ENCODE assay signal across 21 cellular contexts in the genomic region with DNA sequence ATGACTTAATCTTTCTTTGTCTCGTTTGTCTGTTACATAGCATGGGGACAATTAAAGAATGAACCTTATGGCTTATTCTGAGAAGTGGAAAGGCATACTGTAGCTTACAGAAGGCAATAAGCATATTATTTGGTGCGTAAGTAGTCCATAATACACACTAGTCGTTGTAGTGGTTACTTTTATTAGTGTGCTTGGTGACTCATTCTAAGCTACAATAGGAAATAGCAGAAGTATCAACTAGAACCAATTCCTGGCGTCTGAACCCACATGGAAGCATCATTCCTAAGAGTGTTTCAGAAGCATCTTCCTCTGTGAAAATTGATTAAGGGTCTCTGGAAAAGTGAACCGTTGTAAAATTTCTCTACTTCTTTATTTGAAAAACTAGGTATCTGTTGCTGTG.
DNase-seq lines count a peak whose midpoint lies in the region; ATAC-seq, FAIRE-seq and TF ChIP-seq lines count a peak whose summit lies in the region.
"Had no signal": no experiment of that assay in that cellular context is flagged by ENCODE, and none has a peak within 500 bp of the region (broad histone marks: within the 10 kb centered on the region; RNA-seq: fewer than 3 reads in every experiment).

No MANE protein-coding gene starts in this region.

- H3K27ac ChIP-seq in PC-3 (ENCODE audit: low read length) (no peak overlapping the region), astrocyte (ENCODE audit: low read depth, low read length) (peak overlapping the region; percentile 45), neural cell (ENCODE audit: low read length) (peak overlapping the region; percentile 86), esophagus muscularis mucosa (replicated peaks in 1 of 4) (no peak overlapping the region)
- H3K27ac ChIP-seq: GM23248 had no signal

- H3K79me2 ChIP-seq in PC-3 (ENCODE audit: low read length) (no peaks in the 10 kb centered on the region), astrocyte (ENCODE audit: insufficient read depth, low read length) (no peaks in the 10 kb centered on the region), neural cell (replicated peaks; ENCODE audit: insufficient read depth, low read length) (no peaks in the 10 kb centered on the region)

- BruUV-seq in PC-3 (replicated peaks; lab: Mats Ljungman, UMichigan): no TSS peak

- POLR2A ChIA-PET in PC-3 (lab: Charles Lee; ENCODE audit: unreplicated experiment): no interaction called here

- no peak overlapping the region for H3K4me3 ChIP-seq in PC-3 (ENCODE audit: low read length)
- peak overlapping the region; percentile 9 for H3K4me3 ChIP-seq in astrocyte (ENCODE audit: insufficient read depth, low read depth, low read length)
- H3K4me3 ChIP-seq in neural cell (ENCODE audit: low read length): peak overlapping the region; percentile 30
- H3K4me3 ChIP-seq in esophagus muscularis mucosa: no peak overlapping the region
- H3K4me3 ChIP-seq: GM23248, HAP-1 had no signal

- no peak for TF ChIP-seq CTCF in PC-3 (conservative IDR thresholded peaks at IDR 0.05; ENCODE audit: low read depth, low read length)
- no peak for TF ChIP-seq CTCF in astrocyte (IDR thresholded peaks at IDR 0.05; ENCODE audit: insufficient read depth, low read depth, low read length)
- no peak for TF ChIP-seq CTCF in neural cell (IDR thresholded peaks at IDR 0.05; ENCODE audit: poor library complexity, severe bottlenecking)
- no peak for TF ChIP-seq CTCF in esophagus muscularis mucosa (IDR thresholded peaks at IDR 0.05)

- H3F3A ChIP-seq in PC-3 (ENCODE audit: low read length, unreplicated experiment) (no peaks in the 10 kb centered on the region), neural cell (ENCODE audit: insufficient read depth, low read length, poor library complexity, severe bottlenecking) (peaks cover 11% of the 10 kb centered on the region)

- H3K27ac Mint-ChIP-seq in astrocyte (ENCODE audit: unreplicated experiment): no peak overlapping the region
- H3K27ac Mint-ChIP-seq: CD4-positive, CD25-positive, alpha-beta regulatory T cell; CD8-positive, alpha-beta memory T cell had no signal

- no peak for TF ChIP-seq EP300 in neural cell (conservative IDR thresholded peaks at IDR 0.05; ENCODE audit: poor library complexity, severe bottlenecking)
- TF ChIP-seq EP300 in esophagus muscularis mucosa (IDR thresholded peaks at IDR 0.05): no peak

- H3K9me3 ChIP-seq in PC-3 (ENCODE audit: low read length) (no peaks in the 10 kb centered on the region), astrocyte (ENCODE audit: insufficient read depth, low read depth, low read length) (no peaks in the 10 kb centered on the region), neural cell (ENCODE audit: low read length) (no peaks in the 10 kb centered on the region), esophagus muscularis mucosa (no peaks in the 10 kb centered on the region)
- H3K9me3 ChIP-seq: BE2C, HAP-1 had no signal

- CTCF ChIA-PET in PC-3 (lab: Charles Lee): no interaction called here

- 79% methylated on average over 5 of the region's 5 CpGs for WGBS in esophagus muscularis mucosa

- H3K4me2 ChIP-seq in PC-3 (ENCODE audit: low read length) (no peak overlapping the region), astrocyte (ENCODE audit: low read length) (peak overlapping the region; percentile 66), neural cell (ENCODE audit: low read length) (no peak overlapping the region)

- H3K27me3 Mint-ChIP-seq in astrocyte (ENCODE audit: low read depth, unreplicated experiment): peaks cover 13% of the 10 kb centered on the region
- H3K27me3 Mint-ChIP-seq: CD4-positive, CD25-positive, alpha-beta regulatory T cell had no signal

- H3K9ac ChIP-seq in PC-3 (ENCODE audit: low read length) (no peak overlapping the region), astrocyte (ENCODE audit: low read length) (peak overlapping the region; percentile 20), neural cell (ENCODE audit: low read length) (peak overlapping the region; percentile 17)
- H3K9ac ChIP-seq: GM23248 had no signal

- no peak overlapping the region for H3K4me3 Mint-ChIP-seq in astrocyte (ENCODE audit: unreplicated experiment)
- H3K4me3 Mint-ChIP-seq: CD4-positive, CD25-positive, alpha-beta regulatory T cell; CD8-positive, alpha-beta memory T cell had no signal

- FAIRE-seq in astrocyte (lab: Jason Lieb, UNC): no peak
- FAIRE-seq: A204.1, GM12892, GM18507 had no signal

- H2AFZ ChIP-seq in PC-3 (ENCODE audit: low read length) (no peak overlapping the region), astrocyte (ENCODE audit: low read depth, low read length) (peak overlapping the region; percentile 3), neural cell (ENCODE audit: low read depth, low read length) (no peak overlapping the region)
- H2AFZ ChIP-seq: GM23248 had no signal

- H4K20me1 ChIP-seq in PC-3 (ENCODE audit: low read length) (no peaks in the 10 kb centered on the region), astrocyte (ENCODE audit: insufficient read depth, low read length) (no peaks in the 10 kb centered on the region), neural cell (ENCODE audit: insufficient read depth) (no peaks in the 10 kb centered on the region)

- H3K27me3 ChIP-seq in PC-3 (ENCODE audit: low read length): no peaks in the 10 kb centered on the region
- no peaks in the 10 kb centered on the region for H3K27me3 ChIP-seq in astrocyte (ENCODE audit: insufficient read depth, low read length)
- no peaks in the 10 kb centered on the region for H3K27me3 ChIP-seq in neural cell (ENCODE audit: insufficient read depth, low read depth, low read length)
- H3K27me3 ChIP-seq in esophagus muscularis mucosa: peaks cover 0 to 4% (median 0%) of the 10 kb centered on the region in 4 donors
- H3K27me3 ChIP-seq: BE2C had no signal

- no peaks in the 10 kb centered on the region for H3K9me3 Mint-ChIP-seq in astrocyte (ENCODE audit: unreplicated experiment)

- DNase-seq in M059J (ENCODE audit: low read depth) (peak; percentile 65), PC-3 (peak; percentile 4), astrocyte (ENCODE audit: low read depth) (peak; percentile 54), NCI-H510A (lab: John Stamatoyannopoulos, UW) (no peak), esophagus muscularis mucosa (ENCODE audit: extremely low spot score) (no peak)
- DNase-seq: ACHN; BE2C; C1 segment of cervical spinal cord; CD4-positive, CD25-positive, alpha-beta regulatory T cell; CD8-positive, alpha-beta memory T cell; COR-L47; DMS 273 treated with DMSO at 0.1 percent for 48 hours; DMS79; GDM1; GM23248 had no signal

- TF ChIP-seq RAD21 in neural cell (conservative IDR thresholded peaks at IDR 0.05): no peak

- no peaks in the 10 kb centered on the region for H3K9me2 ChIP-seq in PC-3 (replicated peaks; ENCODE audit: low read length)
- H3K9me2 ChIP-seq in neural cell (ENCODE audit: insufficient read depth, low read length): no peaks in the 10 kb centered on the region

- H3K4me1 ChIP-seq in PC-3 (ENCODE audit: insufficient read depth, low read length) (no peaks in the 10 kb centered on the region), astrocyte (ENCODE audit: insufficient read depth, low read length) (peaks cover 12% of the 10 kb centered on the region), esophagus muscularis mucosa (no peaks in the 10 kb centered on the region)
- H3K4me1 ChIP-seq: BE2C, HAP-1 had no signal

- ATAC-seq in PC-3 (no peak), esophagus mucosa (no peak)

- no peaks in the 10 kb centered on the region for H3K36me3 ChIP-seq in PC-3 (ENCODE audit: low read depth, low read length)
- H3K36me3 ChIP-seq in astrocyte (ENCODE audit: insufficient read depth, low read length): no peaks in the 10 kb centered on the region
- H3K36me3 ChIP-seq in neural cell (ENCODE audit: insufficient read depth, low read length): no peaks in the 10 kb centered on the region
- no peaks in the 10 kb centered on the region for H3K36me3 ChIP-seq in esophagus muscularis mucosa
- H3K36me3 ChIP-seq: BE2C, HAP-1 had no signal

- peaks cover 14% of the 10 kb centered on the region for H3K4me1 Mint-ChIP-seq in astrocyte (ENCODE audit: low read depth, unreplicated experiment)
- H3K4me1 Mint-ChIP-seq: CD4-positive, CD25-positive, alpha-beta regulatory T cell; CD8-positive, alpha-beta memory T cell had no signal

- intact Hi-C loops in PC-3 (cut with micrococcal nuclease): no loop called here
- intact Hi-C loops in esophagus muscularis mucosa (cut with DNase I): no loop called here

- no peak for TF ChIP-seq POLR2A in esophagus muscularis mucosa (IDR thresholded peaks at IDR 0.05; ENCODE audit: low read depth)

- no peaks in the 10 kb centered on the region for H3K36me3 Mint-ChIP-seq in astrocyte (ENCODE audit: low read depth, unreplicated experiment)
- H3K36me3 Mint-ChIP-seq: CD4-positive, CD25-positive, alpha-beta regulatory T cell; CD8-positive, alpha-beta memory T cell had no signal

TF ChIP-seq in neural cell, 6 proteins besides CTCF, POLR2A, EP300 and RAD21:
- TF ChIP-seq EZH2 (IDR thresholded peaks at IDR 0.05; ENCODE audit: borderline replicate concordance, insufficient read depth, low read length, poor library complexity, severe bottlenecking) (no peak), TAF1 (IDR thresholded peaks at IDR 0.05; ENCODE audit: low read depth) (no peak), REST (IDR thresholded peaks at IDR 0.05; ENCODE audit: borderline replicate concordance) (no peak), POLR2AphosphoS5 (IDR thresholded peaks at IDR 0.05) (no peak), SMC3 (conservative IDR thresholded peaks at IDR 0.05; ENCODE audit: poor library complexity) (no peak), MXI1 (conservative IDR thresholded peaks at IDR 0.05; ENCODE audit: poor library complexity, severe bottlenecking) (no peak)
TF ChIP-seq in neural cell: peak in this region for 0.

Comparison
In these comparisons a context has a peak if more than half of its experiments do, and no peak if none do; other contexts are left out.
1. DNase-seq: peak in M059J (single experiment), PC-3 (single experiment) and astrocyte (single experiment); none in NCI-H510A (single experiment) and esophagus muscularis mucosa (single experiment).
2. H3K27ac ChIP-seq: peak in astrocyte (single experiment) and neural cell (single experiment); none in PC-3 (single experiment) and esophagus muscularis mucosa (0 of 4).
3. H3K4me3 ChIP-seq: peak in astrocyte (single experiment) and neural cell (single experiment); none in PC-3 (single experiment) and esophagus muscularis mucosa (0 of 4).